In genomic region chr18:26227051-26227672, GRCh38 we compare ENCODE assay signal across 8 cellular contexts. TPM values are rescaled to one million over a fixed set of nuclear protein-coding genes. Genes with fewer than 3 reads are reported as not detected.
A peak's percentile ranks its signal among the peaks of the same experiment; 100 is the strongest.
DNase-seq lines count a peak whose midpoint lies in the region; ATAC-seq and TF ChIP-seq lines count a peak whose summit lies in the region.

No MANE protein-coding gene starts in this region.

- H2AFZ ChIP-seq in MM.1S (ENCODE audit: low read length) = peak overlapping the region; percentile 78

- H3K9me2 ChIP-seq in MM.1S (replicated peaks; ENCODE audit: insufficient read depth, low read length) = no peaks in the 10 kb centered on the region

- no peak for ATAC-seq in HG03457 (IDR thresholded peaks at IDR 0.05; ENCODE audit: unreplicated experiment)
- ATAC-seq in sciatic nerve = no peak

- H3K9me3 ChIP-seq in MM.1S (replicated peaks; ENCODE audit: insufficient read depth, low read length) (no peaks in the 10 kb centered on the region), mucosa of stomach (ENCODE audit: control insufficient read depth, low read length) (no peaks in the 10 kb centered on the region)

- H3K9ac ChIP-seq in MM.1S (ENCODE audit: low read length) = peak overlapping the region; percentile 87
- H3K9ac ChIP-seq in mucosa of stomach (ENCODE audit: low read length) = peak overlapping the region; percentile 60

- H3K79me2 ChIP-seq in MM.1S (ENCODE audit: low read length) = peaks cover 56% of the 10 kb centered on the region

- DNase-seq in SIG-M5 treated with dmso at 0.1 percent for 504 hours (lab: John Stamatoyannopoulos, UW; ENCODE audit: unreplicated experiment) (peak; percentile 21), SIG-M5 (lab: John Stamatoyannopoulos, UW) (no peak), MM.1S (peak; percentile 8), cerebellar cortex (ENCODE audit: low spot score) (peak; percentile 29), sciatic nerve (ENCODE audit: low spot score) (no peak), GM19240 (ENCODE audit: insufficient read length, low spot score) (no peak)

- H3K4me1 ChIP-seq in MM.1S (ENCODE audit: low read length) (peaks cover 8% of the 10 kb centered on the region; the same call in 1 of the 2 replicates), mucosa of stomach (ENCODE audit: control insufficient read depth, insufficient read depth, low read length) (peaks cover 4% of the 10 kb centered on the region)

- H4K20me1 ChIP-seq in MM.1S (ENCODE audit: insufficient read depth, low read length) = no peaks in the 10 kb centered on the region

- H3K27ac ChIP-seq in MM.1S (ENCODE audit: low read length) = peak overlapping the region; percentile 69; the same call in 1 of the 2 replicates

- intact Hi-C loops in sciatic nerve (cut with DNase I) = no loop called here

- H3K36me3 ChIP-seq in MM.1S (replicated peaks; ENCODE audit: insufficient read depth, low read length) (peaks cover 4% of the 10 kb centered on the region; the same call in 1 of the 2 replicates), mucosa of stomach (ENCODE audit: control insufficient read depth, insufficient read depth, low read length) (no peaks in the 10 kb centered on the region)

- H3K27me3 ChIP-seq in MM.1S (replicated peaks; ENCODE audit: insufficient read depth, low read length) = no peaks in the 10 kb centered on the region
- no peaks in the 10 kb centered on the region for H3K27me3 ChIP-seq in mucosa of stomach (ENCODE audit: control insufficient read depth, insufficient read depth, low read length)

- peak overlapping the region; percentile 69 for H3K4me2 ChIP-seq in MM.1S (ENCODE audit: low read depth, low read length)

- no peak for TF ChIP-seq CTCF in MM.1S (IDR thresholded peaks at IDR 0.05; ENCODE audit: low read length)

- H3K4me3 ChIP-seq in MM.1S (ENCODE audit: low read length) (peak overlapping the region; percentile 94), mucosa of stomach (ENCODE audit: low read length) (peak overlapping the region; percentile 22)

- H3F3A ChIP-seq in MM.1S (ENCODE audit: insufficient read depth, low read length) = no peaks in the 10 kb centered on the region

RNA-seq across cellular contexts. Expression of gene TAF4B, which starts 0.9 kb away (rescaled TPM):
- total RNA-seq in sciatic nerve = 5.5 TPM

Comparison
In these comparisons a context has a peak if more than half of its experiments do, and no peak if none do; other contexts are left out.
1. DNase-seq: peak in SIG-M5 treated with dmso at 0.1 percent for 504 hours (single experiment), MM.1S (single experiment) and cerebellar cortex (single experiment); none in SIG-M5 (single experiment), sciatic nerve (single experiment) and GM19240 (single experiment).